In genomic region chr7:135620980-135621850, GRCh38 we compare ENCODE assay signal across 8 cellular contexts. TPM values are rescaled to one million over a fixed set of nuclear protein-coding genes. Genes with fewer than 3 reads are reported as not detected.
DNase-seq lines count a peak whose midpoint lies in the region; ATAC-seq and TF ChIP-seq lines count a peak whose summit lies in the region.

No MANE protein-coding gene starts in this region.

- POLR2A ChIA-PET in RWPE1 (lab: Yijun Ruan, JAX; ENCODE audit: low non-redundant PET), result no interaction called here

- no peak overlapping the region for H3K4me3 ChIP-seq in MG63
- no peak overlapping the region for H3K4me3 ChIP-seq in dorsolateral prefrontal cortex
- H3K4me3 ChIP-seq in lower lobe of right lung, result no peak overlapping the region

- DNase-seq in Right ventricle myocardium superior (no peak), Right ventricle myocardium inferior (ENCODE audit: missing footprints) (no peak), MG63 (peak; percentile 6), RWPE1 (ENCODE audit: low spot score) (peak; percentile 45), dorsolateral prefrontal cortex (peak in 2 of 10 donors; percentile 18 to 36), lower lobe of right lung (no peak)

- ATAC-seq in Right ventricle myocardium superior (ENCODE audit: poor library complexity) (peak; percentile 71), Right ventricle myocardium inferior (no peak), lower lobe of right lung (peak; percentile 65 to 68), GM18502 (IDR thresholded peaks at IDR 0.05; ENCODE audit: poor library complexity, unreplicated experiment) (no peak), GM21717 (IDR thresholded peaks at IDR 0.05; ENCODE audit: unreplicated experiment) (no peak)

- peaks cover 37% of the 10 kb centered on the region for H3K36me3 ChIP-seq in MG63
- peaks cover 94% of the 10 kb centered on the region for H3K36me3 ChIP-seq in lower lobe of right lung

- intact Hi-C loops in Right ventricle myocardium superior (cut with DNase I) (no loop called here), Right ventricle myocardium inferior (cut with DNase I) (no loop called here), dorsolateral prefrontal cortex (cut with DNase I) (no loop called here), lower lobe of right lung (cut with DNase I) (no loop called here)

- peak; percentile 93 for TF ChIP-seq CTCF in RWPE1 (conservative IDR thresholded peaks at IDR 0.05; ENCODE audit: low read depth)
- peak; percentile 79 to 96 (median 86) for TF ChIP-seq CTCF in dorsolateral prefrontal cortex (IDR thresholded peaks at IDR 0.05 in 54 of 56, conservative IDR thresholded peaks at IDR 0.05 in 2 of 56; ENCODE audit: low read depth in 1 of 56, partially characterized antibody in 56 of 56)
- TF ChIP-seq CTCF in lower lobe of right lung (IDR thresholded peaks at IDR 0.05), result peak; percentile 87

- no peak overlapping the region for H3K27ac ChIP-seq in RWPE1
- H3K27ac ChIP-seq in dorsolateral prefrontal cortex, result peak overlapping the region in 39 of 59 donors; percentile 1 to 71 (median 44)
- no peak overlapping the region for H3K27ac ChIP-seq in lower lobe of right lung

- no peaks in the 10 kb centered on the region for H3K27me3 ChIP-seq in MG63
- no peaks in the 10 kb centered on the region for H3K27me3 ChIP-seq in dorsolateral prefrontal cortex
- H3K27me3 ChIP-seq in lower lobe of right lung (ENCODE audit: low read depth), result no peaks in the 10 kb centered on the region

- no peaks in the 10 kb centered on the region for H3K4me1 ChIP-seq in lower lobe of right lung

- no peaks in the 10 kb centered on the region for H3K9me3 ChIP-seq in MG63
- H3K9me3 ChIP-seq in lower lobe of right lung, result no peaks in the 10 kb centered on the region

- CTCF ChIA-PET in RWPE1 (lab: Yijun Ruan, JAX), result interaction anchor here (0.5 to 1.0 kb wide), 8 partner anchors 9 to 1886 kb away, joined by 3 to 6 read pairs (median 4); no protein-coding TSS in a partner anchor

RNA-seq across cellular contexts. Expression of gene STMP1, which starts 41.1 kb away (rescaled TPM):
- 25.6 TPM for total RNA-seq in Right ventricle myocardium superior
- total RNA-seq in Right ventricle myocardium inferior, result 27.4 TPM
- 15.0 TPM in 2 replicates for total RNA-seq in MG63 (2014; rRNA removed; shearing (Covaris generic); ENCODE audit: low replicate concordance)
- total RNA-seq in dorsolateral prefrontal cortex, result 10 to 100 TPM; 14.7 to 33.0 (median 23.4) TPM
- total RNA-seq in lower lobe of right lung, result 24.3 TPM

Comparison
In these comparisons a context has a peak if more than half of its experiments do, and no peak if none do; other contexts are left out.
1. ATAC-seq: peak in Right ventricle myocardium superior (single experiment) and lower lobe of right lung (2 of 2); none in Right ventricle myocardium inferior (single experiment), GM18502 (single experiment) and GM21717 (single experiment).
2. DNase-seq: peak in MG63 (single experiment) and RWPE1 (single experiment); none in Right ventricle myocardium superior (single experiment), Right ventricle myocardium inferior (single experiment) and lower lobe of right lung (single experiment).
3. H3K27ac ChIP-seq: peak in dorsolateral prefrontal cortex (39 of 59); none in RWPE1 (single experiment) and lower lobe of right lung (single experiment).
4. Peak in every context shown above with its lines, with median percentiles within 50 percentile points of each other: CTCF ChIP-seq.